In genomic region chr1:214058071-214058470, GRCh38 we compare ENCODE assay signal across 4 cellular contexts.
"Had no signal": no experiment of that assay in that cellular context is flagged by ENCODE, and none has a peak within 500 bp of the region (broad histone marks: within the 10 kb centered on the region; RNA-seq: fewer than 3 reads in every experiment).

No MANE protein-coding gene starts in this region.

- H3K4me3 ChIP-seq: GM23338 had no signal

- H3K27ac Mint-ChIP-seq: GM23338, H9 had no signal

- H3K4me3 Mint-ChIP-seq: GM23338, H9 had no signal

- H3K4me1 Mint-ChIP-seq: GM23338, H9 had no signal

- H3K9me3 Mint-ChIP-seq: GM23338, H9 had no signal

- DNase-seq: H9, HCEC 1CT, IMR-90 had no signal
